Comparison of ENCODE assay signal across 24 cellular contexts in the genomic region with DNA sequence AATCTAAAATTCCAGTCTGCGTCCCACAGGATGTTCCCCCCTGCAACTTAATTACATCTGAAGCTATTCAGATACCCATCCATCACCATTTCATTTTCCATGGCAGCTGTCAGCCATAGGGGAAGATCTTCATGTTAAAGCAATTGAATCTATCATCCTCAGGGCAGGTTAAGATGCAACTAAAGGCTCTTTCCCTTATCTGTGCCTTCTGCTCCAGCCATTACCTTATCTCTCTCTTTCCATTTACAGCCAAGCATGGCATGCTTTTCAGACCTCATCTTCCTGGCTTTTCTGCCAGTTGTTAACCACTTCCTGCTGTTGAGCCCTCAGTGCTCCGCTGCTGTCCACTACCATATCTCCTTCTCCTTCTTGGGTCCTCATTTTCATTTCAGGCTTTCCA. TPM values are rescaled to one million over a fixed set of nuclear protein-coding genes. Genes with fewer than 3 reads are reported as not detected.
DNase-seq lines count a peak whose midpoint lies in the region; ATAC-seq and TF ChIP-seq lines count a peak whose summit lies in the region.
"Had no signal": no experiment of that assay in that cellular context is flagged by ENCODE, and none has a peak within 500 bp of the region (broad histone marks: within the 10 kb centered on the region; RNA-seq: fewer than 3 reads in every experiment).

No MANE protein-coding gene starts in this region.

- no peak for TF ChIP-seq CTCF in NB4 (IDR thresholded peaks at IDR 0.05; ENCODE audit: low read depth, low read length)

- H3K79me2 ChIP-seq in mesendoderm (ENCODE audit: control insufficient read depth, insufficient read depth, low read length) = no peaks in the 10 kb centered on the region

- H3K9ac ChIP-seq in mesendoderm (ENCODE audit: low read length) = no peak overlapping the region

- no peak for ATAC-seq in HG03354 (IDR thresholded peaks at IDR 0.05; ENCODE audit: poor library complexity, severe bottlenecking, unreplicated experiment)
- ATAC-seq in HG02571 (IDR thresholded peaks at IDR 0.05; ENCODE audit: unreplicated experiment) = no peak
- ATAC-seq: activated CD4-positive, alpha-beta T cell treated with anti-CD3 and anti-CD28 coated beads for 36 hours; HCT116 had no signal

- no peak overlapping the region for H2BK120ac ChIP-seq in mesendoderm (ENCODE audit: low read depth, low read length)

- H3K27me3 ChIP-seq in mesendoderm (ENCODE audit: insufficient read depth, low read length, poor library complexity) = no peaks in the 10 kb centered on the region
- H3K27me3 ChIP-seq: brain microvascular endothelial cell, SJCRH30, tibial artery, vagina had no signal

- H3K27ac ChIP-seq in mesendoderm (ENCODE audit: low read depth, low read length) = no peak overlapping the region
- H3K27ac ChIP-seq: brain microvascular endothelial cell, SJCRH30, tibial artery, vagina had no signal

- H2BK15ac ChIP-seq in mesendoderm (replicated peaks; ENCODE audit: low read depth) = no peak overlapping the region

- DNase-seq in GDM1 (lab: John Stamatoyannopoulos, UW) = peak; percentile 82
- peak; percentile 59 for DNase-seq in NB4 (ENCODE audit: low read depth)
- peak; percentile 18 for DNase-seq in SKM-1 treated with dmso at 0.1 percent for 144 hours (lab: John Stamatoyannopoulos, UW; ENCODE audit: unreplicated experiment)
- DNase-seq in mesendoderm = peak; percentile 46
- DNase-seq in DMS53 treated with DMSO at 0.1 percent for 48 hours (lab: John Stamatoyannopoulos, UW; ENCODE audit: unreplicated experiment) = no peak
- DNase-seq: activated CD4-positive, alpha-beta T cell treated with anti-CD3 and anti-CD28 coated beads for 36 hours; activated naive CD4-positive, alpha-beta T cell treated with anti-CD3 and anti-CD28 coated beads, Interleukin-2, amount 50 U/mL, for 16 hours; amygdala; brain microvascular endothelial cell; Calu3; DMS79 treated with DMSO at 0.1 percent for 48 hours; NCI-H1417 treated with DMSO at 0.1 percent for 48 hours; NCI-H2081 treated with DMSO at 0.1 percent for 48 hours; NCI-H2227 treated with DMSO at 0.1 percent for 48 hours; SJCRH30; stimulated activated CD4-positive, alpha-beta T cell treated with anti-CD3 and anti-CD28 coated beads, Interleukin-15, amount 100 ng/mL, for 24 hours; stimulated activated CD4-positive, alpha-beta T cell treated with anti-CD3 and anti-CD28 coated beads, Interleukin-4, amount 100 ng/mL, for 4 hours; tibial artery had no signal

- WGBS in mesendoderm (ENCODE audit: extremely low coverage, insufficient coverage, low lambda C conversion rate) = no CpG with 5 or more reads among the region's 2 CpGs

- no peak overlapping the region for H4K5ac ChIP-seq in mesendoderm (ENCODE audit: low read length)

- H3K4me3 ChIP-seq in NB4 (ENCODE audit: low read depth, low read length) = no peak overlapping the region
- H3K4me3 ChIP-seq in mesendoderm (ENCODE audit: low read length) = no peak overlapping the region
- H3K4me3 ChIP-seq: SJCRH30, tibial artery, vagina had no signal

- H2BK5ac ChIP-seq in mesendoderm (ENCODE audit: low read length) = no peak overlapping the region

- H3K4me1 ChIP-seq in mesendoderm (ENCODE audit: control insufficient read depth, low read depth, low read length) = peaks cover 4% of the 10 kb centered on the region
- H3K4me1 ChIP-seq: SJCRH30, tibial artery, vagina had no signal

- no peak overlapping the region for H3K18ac ChIP-seq in mesendoderm (ENCODE audit: low read length)

- no peak overlapping the region for H3K23ac ChIP-seq in mesendoderm (ENCODE audit: low read length)

- H3K4me2 ChIP-seq in mesendoderm (ENCODE audit: low read length) = no peak overlapping the region

- no peak overlapping the region for H3K4ac ChIP-seq in mesendoderm (ENCODE audit: low read depth, low read length)

- no peaks in the 10 kb centered on the region for H3K36me3 ChIP-seq in mesendoderm (ENCODE audit: control insufficient read depth, insufficient read depth, low read length)
- H3K36me3 ChIP-seq: brain microvascular endothelial cell, SJCRH30, tibial artery, vagina had no signal

- no peaks in the 10 kb centered on the region for H3K79me1 ChIP-seq in mesendoderm (ENCODE audit: low read length)

- no peak overlapping the region for H4K8ac ChIP-seq in mesendoderm (ENCODE audit: low read depth, low read length)

- no peak overlapping the region for H2AK5ac ChIP-seq in mesendoderm (ENCODE audit: low read length)

- no peak for TF ChIP-seq POLR2A in NB4 (IDR thresholded peaks at IDR 0.05; ENCODE audit: extremely low read depth, insufficient read length)

- H3K56ac ChIP-seq in mesendoderm (ENCODE audit: low read length) = no peak overlapping the region

RNA-seq across cellular contexts. Expression of a gene that starts 15.9 kb away (rescaled TPM):
- 0.46 TPM for polyA plus RNA-seq in mesendoderm (2013, experiment 1 of 2)
- 0.43 TPM for polyA plus RNA-seq in mesendoderm (2013, experiment 2 of 2)

RNA-seq across cellular contexts. Expression of a gene that starts 30.4 kb away (rescaled TPM):
- polyA plus RNA-seq in mesendoderm (2013, experiment 1 of 2) = not detected
- polyA plus RNA-seq in mesendoderm (2013, experiment 2 of 2) = not detected
- polyA plus RNA-seq: AG04450, CD14-positive monocyte had no signal
